ENCODE assay signal across 31 cellular contexts in the genomic region with DNA sequence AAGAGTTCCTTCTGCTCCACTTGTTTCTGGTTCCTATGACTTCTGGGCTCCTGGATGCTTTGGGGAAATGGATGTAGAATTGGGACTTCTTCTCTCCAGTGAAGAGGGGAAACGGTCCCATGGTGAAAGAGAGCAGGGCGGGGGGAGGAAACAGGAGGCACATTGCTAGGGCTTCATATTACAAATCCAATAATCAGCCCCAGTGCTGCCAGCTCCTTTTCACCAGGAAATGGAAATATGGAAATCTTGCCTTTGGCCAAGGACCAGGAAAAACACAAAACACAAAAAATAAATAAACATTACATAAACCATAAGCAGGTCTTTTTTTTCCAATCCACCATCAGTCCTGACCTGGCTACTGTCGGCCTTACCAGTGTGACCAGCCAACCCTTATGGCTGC. TPM values are rescaled to one million over a fixed set of nuclear protein-coding genes. Genes with fewer than 3 reads are reported as not detected.
"Had no signal": no experiment of that assay in that cellular context is flagged by ENCODE, and none has a peak within 500 bp of the region (broad histone marks: within the 10 kb centered on the region; RNA-seq: fewer than 3 reads in every experiment).

No MANE protein-coding gene starts in this region.

- DNase-seq: activated CD4-positive, alpha-beta T cell treated with anti-CD3 and anti-CD28 coated beads for 36 hours; activated CD4-positive, CD25-positive, alpha-beta regulatory T cell; activated CD8-positive, alpha-beta memory T cell treated with anti-CD3 and anti-CD28 coated beads, Interleukin-2, amount 10 ng/mL, durations not matched to agents 7 days and 5 days; activated CD8-positive, alpha-beta T cell treated with anti-CD3 and anti-CD28 coated beads, Interleukin-2, amount 10 ng/mL, durations not matched to agents 7 days and 5 days; activated T-cell treated with anti-CD3 and anti-CD28 coated beads, Interleukin-2, amount 50 U/mL, for 48 hours; central memory CD4-positive, alpha-beta T cell; foreskin fibroblast; head of caudate nucleus; hippocampal formation; immature natural killer cell; left colon; midbrain; naive thymus-derived CD8-positive, alpha-beta T cell; occipital lobe; psoas muscle; right cardiac atrium; spleen; stimulated activated naive CD4-positive, alpha-beta T cell treated with Interleukin-2 at 50 U/mL for 16 hours had no signal

- H3K4me3 Mint-ChIP-seq: activated CD4-positive, alpha-beta T cell treated with anti-CD3 and anti-CD28 coated beads for 36 hours; activated CD8-positive, alpha-beta memory T cell treated with anti-CD3 and anti-CD28 coated beads, Interleukin-2, amount 10 ng/mL, durations not matched to agents 7 days and 5 days; activated CD8-positive, alpha-beta T cell treated with anti-CD3 and anti-CD28 coated beads, Interleukin-2, amount 10 ng/mL, durations not matched to agents 7 days and 5 days; immature natural killer cell; memory B cell; naive thymus-derived CD8-positive, alpha-beta T cell; neural crest cell had no signal

- H2AFZ ChIP-seq: parathyroid adenoma had no signal

- H3K79me2 ChIP-seq: parathyroid adenoma had no signal

- H3K9ac ChIP-seq: parathyroid adenoma had no signal

- H3K27ac ChIP-seq: breast epithelium, parathyroid adenoma, psoas muscle, spleen, tibial nerve had no signal

- H3K27me3 ChIP-seq: breast epithelium, tibial nerve had no signal

- H3K27ac Mint-ChIP-seq: activated CD4-positive, alpha-beta T cell treated with anti-CD3 and anti-CD28 coated beads for 36 hours; activated CD8-positive, alpha-beta memory T cell treated with anti-CD3 and anti-CD28 coated beads, Interleukin-2, amount 10 ng/mL, durations not matched to agents 7 days and 5 days; activated CD8-positive, alpha-beta T cell treated with anti-CD3 and anti-CD28 coated beads, Interleukin-2, amount 10 ng/mL, durations not matched to agents 7 days and 5 days; activated naive CD4-positive, alpha-beta T cell treated with anti-CD3 and anti-CD28 coated beads, Interleukin-2, amount 50 U/mL, for 72 hours; activated T-helper 2 cell treated with anti-CD3 and anti-CD28 coated beads, Interferon-gamma antibody, Interleukin-2, Interleukin-4, amounts not matched to agents 10 μg/mL and 5 μg/mL and 100 μg/mL, durations not matched to agents 14 hours and 24 hours and 36 hours; immature natural killer cell; memory B cell had no signal

- H3K9me3 Mint-ChIP-seq: activated naive CD4-positive, alpha-beta T cell treated with anti-CD3 and anti-CD28 coated beads, Interleukin-2, amount 50 U/mL, for 72 hours; activated T-helper 2 cell treated with anti-CD3 and anti-CD28 coated beads, Interferon-gamma antibody, Interleukin-2, Interleukin-4, amounts not matched to agents 10 μg/mL and 5 μg/mL and 100 μg/mL, durations not matched to agents 14 hours and 24 hours and 36 hours; immature natural killer cell; memory B cell; naive thymus-derived CD8-positive, alpha-beta T cell had no signal

- H3K4me3 ChIP-seq: breast epithelium, psoas muscle, spleen, tibial nerve had no signal

- ATAC-seq: activated CD4-positive, alpha-beta T cell treated with anti-CD3 and anti-CD28 coated beads for 36 hours; activated CD8-positive, alpha-beta memory T cell treated with anti-CD3 and anti-CD28 coated beads, Interleukin-2, amount 10 ng/mL, durations not matched to agents 7 days and 5 days; activated CD8-positive, alpha-beta T cell treated with anti-CD3 and anti-CD28 coated beads, Interleukin-2, amount 10 ng/mL, durations not matched to agents 7 days and 5 days; activated naive CD4-positive, alpha-beta T cell treated with anti-CD3 and anti-CD28 coated beads, Interleukin-2, amount 50 U/mL, for 72 hours; esophagus mucosa; left colon; naive thymus-derived CD8-positive, alpha-beta T cell; psoas muscle; right cardiac atrium had no signal

- H3K36me3 ChIP-seq: breast epithelium, spleen, tibial nerve had no signal

- H3K4me1 Mint-ChIP-seq: activated CD4-positive, alpha-beta T cell treated with anti-CD3 and anti-CD28 coated beads for 36 hours; immature natural killer cell; memory B cell; naive thymus-derived CD8-positive, alpha-beta T cell; neural crest cell had no signal

- H3K9me3 ChIP-seq: breast epithelium, psoas muscle, spleen, tibial nerve had no signal

- H3K36me3 Mint-ChIP-seq: activated CD8-positive, alpha-beta memory T cell treated with anti-CD3 and anti-CD28 coated beads, Interleukin-2, amount 10 ng/mL, durations not matched to agents 7 days and 5 days; activated naive CD4-positive, alpha-beta T cell treated with anti-CD3 and anti-CD28 coated beads, Interleukin-2, amount 50 U/mL, for 72 hours; immature natural killer cell; memory B cell; naive thymus-derived CD8-positive, alpha-beta T cell had no signal

- H3K4me1 ChIP-seq: breast epithelium, parathyroid adenoma, psoas muscle, spleen, tibial nerve had no signal

RNA-seq across cellular contexts. Expression of gene PI3, which starts 1.8 kb away (rescaled TPM):
- total RNA-seq: activated CD4-positive, alpha-beta T cell treated with anti-CD3 and anti-CD28 coated beads for 36 hours; activated CD8-positive, alpha-beta memory T cell treated with anti-CD3 and anti-CD28 coated beads, Interleukin-2, amount 10 ng/mL, durations not matched to agents 7 days and 5 days; activated CD8-positive, alpha-beta T cell treated with anti-CD3 and anti-CD28 coated beads, Interleukin-2, amount 10 ng/mL, durations not matched to agents 7 days and 5 days; activated naive CD4-positive, alpha-beta T cell treated with anti-CD3 and anti-CD28 coated beads, Interleukin-2, amount 50 U/mL, for 72 hours; activated T-helper 2 cell treated with anti-CD3 and anti-CD28 coated beads, Interferon-gamma antibody, Interleukin-2, Interleukin-4, amounts not matched to agents 10 μg/mL and 5 μg/mL and 100 μg/mL, durations not matched to agents 14 hours and 24 hours and 36 hours; endothelial cell of umbilical vein; naive thymus-derived CD8-positive, alpha-beta T cell; neural crest cell; occipital lobe; right cardiac atrium; temporal lobe; tibial nerve had no signal
- polyA plus RNA-seq: endothelial cell of umbilical vein; immature natural killer cell; naive thymus-derived CD8-positive, alpha-beta T cell; right cardiac atrium had no signal

RNA-seq across cellular contexts. Expression of gene SEMG1, which starts 30.3 kb away (rescaled TPM):
- total RNA-seq: activated CD4-positive, alpha-beta T cell treated with anti-CD3 and anti-CD28 coated beads for 36 hours; activated CD8-positive, alpha-beta memory T cell treated with anti-CD3 and anti-CD28 coated beads, Interleukin-2, amount 10 ng/mL, durations not matched to agents 7 days and 5 days; activated CD8-positive, alpha-beta T cell treated with anti-CD3 and anti-CD28 coated beads, Interleukin-2, amount 10 ng/mL, durations not matched to agents 7 days and 5 days; activated naive CD4-positive, alpha-beta T cell treated with anti-CD3 and anti-CD28 coated beads, Interleukin-2, amount 50 U/mL, for 72 hours; activated T-helper 2 cell treated with anti-CD3 and anti-CD28 coated beads, Interferon-gamma antibody, Interleukin-2, Interleukin-4, amounts not matched to agents 10 μg/mL and 5 μg/mL and 100 μg/mL, durations not matched to agents 14 hours and 24 hours and 36 hours; endothelial cell of umbilical vein; esophagus mucosa; kidney; naive thymus-derived CD8-positive, alpha-beta T cell; neural crest cell; occipital lobe; psoas muscle; right cardiac atrium; temporal lobe; tibial nerve; ureter had no signal
- polyA plus RNA-seq: endothelial cell of umbilical vein; immature natural killer cell; naive thymus-derived CD8-positive, alpha-beta T cell; psoas muscle; right cardiac atrium; spleen had no signal

RNA-seq across cellular contexts. Expression of gene SEMG2, which starts 44.6 kb away (rescaled TPM):
- total RNA-seq: activated CD4-positive, alpha-beta T cell treated with anti-CD3 and anti-CD28 coated beads for 36 hours; activated CD8-positive, alpha-beta memory T cell treated with anti-CD3 and anti-CD28 coated beads, Interleukin-2, amount 10 ng/mL, durations not matched to agents 7 days and 5 days; activated CD8-positive, alpha-beta T cell treated with anti-CD3 and anti-CD28 coated beads, Interleukin-2, amount 10 ng/mL, durations not matched to agents 7 days and 5 days; activated naive CD4-positive, alpha-beta T cell treated with anti-CD3 and anti-CD28 coated beads, Interleukin-2, amount 50 U/mL, for 72 hours; activated T-helper 2 cell treated with anti-CD3 and anti-CD28 coated beads, Interferon-gamma antibody, Interleukin-2, Interleukin-4, amounts not matched to agents 10 μg/mL and 5 μg/mL and 100 μg/mL, durations not matched to agents 14 hours and 24 hours and 36 hours; endothelial cell of umbilical vein; esophagus mucosa; left colon; lower leg skin; naive thymus-derived CD8-positive, alpha-beta T cell; neural crest cell; occipital lobe; psoas muscle; right cardiac atrium; spleen; temporal lobe; tibial nerve; ureter had no signal
- polyA plus RNA-seq: endothelial cell of umbilical vein; immature natural killer cell; naive thymus-derived CD8-positive, alpha-beta T cell; psoas muscle; right cardiac atrium; spleen had no signal

RNA-seq across cellular contexts. Expression of gene WFDC12, which starts 52.3 kb away (rescaled TPM):
- total RNA-seq: activated CD4-positive, alpha-beta T cell treated with anti-CD3 and anti-CD28 coated beads for 36 hours; activated CD8-positive, alpha-beta memory T cell treated with anti-CD3 and anti-CD28 coated beads, Interleukin-2, amount 10 ng/mL, durations not matched to agents 7 days and 5 days; activated CD8-positive, alpha-beta T cell treated with anti-CD3 and anti-CD28 coated beads, Interleukin-2, amount 10 ng/mL, durations not matched to agents 7 days and 5 days; activated naive CD4-positive, alpha-beta T cell treated with anti-CD3 and anti-CD28 coated beads, Interleukin-2, amount 50 U/mL, for 72 hours; activated T-helper 2 cell treated with anti-CD3 and anti-CD28 coated beads, Interferon-gamma antibody, Interleukin-2, Interleukin-4, amounts not matched to agents 10 μg/mL and 5 μg/mL and 100 μg/mL, durations not matched to agents 14 hours and 24 hours and 36 hours; breast epithelium; endothelial cell of umbilical vein; naive thymus-derived CD8-positive, alpha-beta T cell; neural crest cell; occipital lobe; psoas muscle; right cardiac atrium; spleen; temporal lobe; tibial nerve; ureter had no signal
- polyA plus RNA-seq: endothelial cell of umbilical vein; immature natural killer cell; naive thymus-derived CD8-positive, alpha-beta T cell; psoas muscle; right cardiac atrium; spleen had no signal
